ENCODE assay signal across 28 cellular contexts in the genomic region with DNA sequence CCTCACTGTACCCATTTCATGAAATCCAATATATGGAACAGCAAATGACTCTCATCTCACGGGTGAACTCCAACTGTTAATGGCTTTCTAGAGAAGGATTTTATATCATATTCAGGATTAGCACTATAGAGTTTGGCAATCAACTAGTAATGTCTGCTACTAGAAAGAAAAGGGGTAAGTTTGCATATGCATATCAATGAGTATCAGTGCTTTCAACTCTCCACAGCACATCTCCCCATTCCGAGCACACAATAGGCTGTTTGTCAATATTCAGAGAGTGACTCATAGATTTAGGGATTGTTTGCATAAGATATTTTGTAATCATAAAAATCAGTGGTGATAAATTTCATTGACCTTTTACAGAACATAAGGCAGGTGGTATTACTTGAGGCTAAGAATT.
"Had no signal": no experiment of that assay in that cellular context is flagged by ENCODE, and none has a peak within 500 bp of the region (broad histone marks: within the 10 kb centered on the region; RNA-seq: fewer than 3 reads in every experiment).

No MANE protein-coding gene starts in this region.

- H3K4me3 ChIP-seq: esophagus muscularis mucosa, gastroesophageal sphincter, heart right ventricle, hepatocyte had no signal

- H3K9me3 ChIP-seq: esophagus muscularis mucosa, gastroesophageal sphincter, heart right ventricle had no signal

- H3K4me1 ChIP-seq: esophagus muscularis mucosa, foreskin keratinocyte, gastroesophageal sphincter had no signal

- H3K4me1 Mint-ChIP-seq: activated CD4-positive, alpha-beta T cell treated with anti-CD3 and anti-CD28 coated beads for 36 hours; activated CD4-positive, alpha-beta T cell treated with anti-CD3 and anti-CD28 coated beads, Interleukin-2, amount 10 ng/mL, durations not matched to agents 7 days and 5 days; activated T-helper 17 cell treated with anti-CD3 and anti-CD28 coated beads, Interleukin-2, amount 50 U/mL, for 72 hours had no signal

- H3K36me3 Mint-ChIP-seq: activated naive CD8-positive, alpha-beta T cell had no signal

- FAIRE-seq: astrocyte, colon had no signal

- H3K9me3 Mint-ChIP-seq: activated CD4-positive, alpha-beta T cell treated with anti-CD3 and anti-CD28 coated beads, Interleukin-2, amount 10 ng/mL, durations not matched to agents 7 days and 5 days; activated T-cell treated with anti-CD3 and anti-CD28 coated beads, Interleukin-2, amount 50 U/mL, for 4 hours; activated T-helper 17 cell treated with anti-CD3 and anti-CD28 coated beads, Interleukin-2, amount 50 U/mL, for 72 hours; effector memory CD8-positive, alpha-beta T cell had no signal

- H3K79me2 ChIP-seq: hepatocyte had no signal

- H3K27me3 Mint-ChIP-seq: activated CD4-positive, alpha-beta T cell treated with anti-CD3 and anti-CD28 coated beads for 36 hours; activated CD8-positive, alpha-beta T cell treated with anti-CD3 and anti-CD28 coated beads for 36 hours; activated naive CD8-positive, alpha-beta T cell; activated T-helper 17 cell treated with anti-CD3 and anti-CD28 coated beads, Interleukin-2, amount 50 U/mL, for 72 hours; effector memory CD8-positive, alpha-beta T cell had no signal

- ATAC-seq: activated CD4-positive, alpha-beta T cell treated with anti-CD3 and anti-CD28 coated beads for 36 hours; activated CD8-positive, alpha-beta T cell treated with anti-CD3 and anti-CD28 coated beads for 36 hours; activated T-cell treated with anti-CD3 and anti-CD28 coated beads, Interleukin-2, amount 50 U/mL, for 4 hours; activated T-helper 17 cell treated with anti-CD3 and anti-CD28 coated beads, Interleukin-2, amount 50 U/mL, for 72 hours; effector memory CD8-positive, alpha-beta T cell; foreskin keratinocyte; gastroesophageal sphincter; heart right ventricle had no signal

- H3K36me3 ChIP-seq: esophagus muscularis mucosa, gastroesophageal sphincter, heart right ventricle had no signal

- H3K27me3 ChIP-seq: esophagus muscularis mucosa, gastroesophageal sphincter, heart right ventricle, hepatocyte had no signal

- H3K27ac ChIP-seq: esophagus muscularis mucosa, foreskin keratinocyte, gastroesophageal sphincter, heart right ventricle, hepatocyte had no signal

- H3K4me2 ChIP-seq: hepatocyte had no signal

- H2AFZ ChIP-seq: hepatocyte had no signal

- H3K27ac Mint-ChIP-seq: activated CD4-positive, alpha-beta T cell treated with anti-CD3 and anti-CD28 coated beads for 36 hours; activated CD4-positive, alpha-beta T cell treated with anti-CD3 and anti-CD28 coated beads, Interleukin-2, amount 10 ng/mL, durations not matched to agents 7 days and 5 days; activated CD8-positive, alpha-beta T cell treated with anti-CD3 and anti-CD28 coated beads for 36 hours; activated naive CD8-positive, alpha-beta T cell; activated T-helper 17 cell treated with anti-CD3 and anti-CD28 coated beads, Interleukin-2, amount 50 U/mL, for 72 hours; effector memory CD8-positive, alpha-beta T cell had no signal

- H3K4me3 Mint-ChIP-seq: activated CD4-positive, alpha-beta T cell treated with anti-CD3 and anti-CD28 coated beads for 36 hours; activated CD4-positive, alpha-beta T cell treated with anti-CD3 and anti-CD28 coated beads, Interleukin-2, amount 10 ng/mL, durations not matched to agents 7 days and 5 days; activated CD8-positive, alpha-beta T cell treated with anti-CD3 and anti-CD28 coated beads for 36 hours; activated naive CD8-positive, alpha-beta T cell; activated T-cell treated with anti-CD3 and anti-CD28 coated beads, Interleukin-2, amount 50 U/mL, for 4 hours; activated T-helper 17 cell treated with anti-CD3 and anti-CD28 coated beads, Interleukin-2, amount 50 U/mL, for 72 hours; effector memory CD8-positive, alpha-beta T cell had no signal

- DNase-seq: activated CD4-positive, alpha-beta T cell treated with anti-CD3 and anti-CD28 coated beads for 36 hours; activated CD4-positive, alpha-beta T cell treated with anti-CD3 and anti-CD28 coated beads, Interleukin-2, amount 10 ng/mL, durations not matched to agents 7 days and 5 days; activated CD4-positive, alpha-beta T cell treated with anti-CD3 and anti-CD28 coated beads, Interleukin-2, amount 50 U/mL, for 4 hours; activated CD8-positive, alpha-beta memory T cell treated with anti-CD3 and anti-CD28 coated beads for 24 hours; activated CD8-positive, alpha-beta T cell treated with anti-CD3 and anti-CD28 coated beads for 36 hours; activated effector memory CD4-positive, alpha-beta T cell treated with Interleukin-2 at 50 U/mL for 16 hours; activated gamma-delta T cell treated with Interleukin-2 at 50 U/mL for 16 hours; activated naive CD4-positive, alpha-beta T cell treated with anti-CD3 and anti-CD28 coated beads, Interleukin-2, amount 50 U/mL, for 16 hours; activated naive CD4-positive, alpha-beta T cell treated with Interleukin-2 at 50 U/mL for 16 hours; activated T-cell treated with anti-CD3 and anti-CD28 coated beads, Interleukin-2, amount 50 U/mL, for 4 hours; amniotic stem cell; anterior cingulate cortex; caudate nucleus; cortex of kidney; dermis blood vessel endothelial cell; effector CD4-positive, alpha-beta T cell; effector memory CD8-positive, alpha-beta T cell; erythroblast; foreskin keratinocyte; heart right ventricle; T-helper 2 cell had no signal
